1 cellular context compared by ENCODE assay signal in the genomic region with DNA sequence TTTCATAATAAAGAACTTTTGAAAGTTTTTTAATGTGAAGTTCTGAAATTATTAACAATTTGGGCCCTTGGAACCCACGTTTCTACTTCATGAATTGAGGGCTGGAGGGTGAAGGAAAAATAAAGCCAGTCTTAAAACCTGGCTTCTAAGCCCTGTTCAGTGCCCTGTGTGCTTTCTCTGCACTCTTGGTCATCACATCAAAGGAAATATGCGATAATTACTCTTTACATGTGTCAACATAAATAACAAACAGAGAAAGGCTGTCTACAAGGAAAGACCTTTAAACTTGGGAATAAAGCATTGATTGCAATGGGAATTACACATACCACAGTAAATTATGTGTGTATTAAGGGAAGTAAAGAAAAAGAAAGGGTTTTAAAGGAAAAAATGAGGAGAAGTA.
A peak's percentile ranks its signal among the peaks of the same experiment; 100 is the strongest.
TF ChIP-seq lines count a peak whose summit lies in the region.

No MANE protein-coding gene starts in this region.

TF ChIP-seq in HepG2, 621 proteins besides CTCF, POLR2A, EP300 and RAD21 (continued from another document):
- TF ChIP-seq, protein P1, sequence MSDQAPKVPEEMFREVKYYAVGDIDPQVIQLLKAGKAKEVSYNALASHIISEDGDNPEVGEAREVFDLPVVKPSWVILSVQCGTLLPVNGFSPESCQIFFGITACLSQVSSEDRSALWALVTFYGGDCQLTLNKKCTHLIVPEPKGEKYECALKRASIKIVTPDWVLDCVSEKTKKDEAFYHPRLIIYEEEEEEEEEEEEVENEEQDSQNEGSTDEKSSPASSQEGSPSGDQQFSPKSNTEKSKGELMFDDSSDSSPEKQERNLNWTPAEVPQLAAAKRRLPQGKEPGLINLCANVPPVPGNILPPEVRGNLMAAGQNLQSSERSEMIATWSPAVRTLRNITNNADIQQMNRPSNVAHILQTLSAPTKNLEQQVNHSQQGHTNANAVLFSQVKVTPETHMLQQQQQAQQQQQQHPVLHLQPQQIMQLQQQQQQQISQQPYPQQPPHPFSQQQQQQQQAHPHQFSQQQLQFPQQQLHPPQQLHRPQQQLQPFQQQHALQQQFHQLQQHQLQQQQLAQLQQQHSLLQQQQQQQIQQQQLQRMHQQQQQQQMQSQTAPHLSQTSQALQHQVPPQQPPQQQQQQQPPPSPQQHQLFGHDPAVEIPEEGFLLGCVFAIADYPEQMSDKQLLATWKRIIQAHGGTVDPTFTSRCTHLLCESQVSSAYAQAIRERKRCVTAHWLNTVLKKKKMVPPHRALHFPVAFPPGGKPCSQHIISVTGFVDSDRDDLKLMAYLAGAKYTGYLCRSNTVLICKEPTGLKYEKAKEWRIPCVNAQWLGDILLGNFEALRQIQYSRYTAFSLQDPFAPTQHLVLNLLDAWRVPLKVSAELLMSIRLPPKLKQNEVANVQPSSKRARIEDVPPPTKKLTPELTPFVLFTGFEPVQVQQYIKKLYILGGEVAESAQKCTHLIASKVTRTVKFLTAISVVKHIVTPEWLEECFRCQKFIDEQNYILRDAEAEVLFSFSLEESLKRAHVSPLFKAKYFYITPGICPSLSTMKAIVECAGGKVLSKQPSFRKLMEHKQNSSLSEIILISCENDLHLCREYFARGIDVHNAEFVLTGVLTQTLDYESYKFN (CRISPR knock-in tag; conservative IDR thresholded peaks at IDR 0.05): 0 out of 2 replicates have a peak, but pooled peaks have one; percentile 27
- TF ChIP-seq, protein P2, sequence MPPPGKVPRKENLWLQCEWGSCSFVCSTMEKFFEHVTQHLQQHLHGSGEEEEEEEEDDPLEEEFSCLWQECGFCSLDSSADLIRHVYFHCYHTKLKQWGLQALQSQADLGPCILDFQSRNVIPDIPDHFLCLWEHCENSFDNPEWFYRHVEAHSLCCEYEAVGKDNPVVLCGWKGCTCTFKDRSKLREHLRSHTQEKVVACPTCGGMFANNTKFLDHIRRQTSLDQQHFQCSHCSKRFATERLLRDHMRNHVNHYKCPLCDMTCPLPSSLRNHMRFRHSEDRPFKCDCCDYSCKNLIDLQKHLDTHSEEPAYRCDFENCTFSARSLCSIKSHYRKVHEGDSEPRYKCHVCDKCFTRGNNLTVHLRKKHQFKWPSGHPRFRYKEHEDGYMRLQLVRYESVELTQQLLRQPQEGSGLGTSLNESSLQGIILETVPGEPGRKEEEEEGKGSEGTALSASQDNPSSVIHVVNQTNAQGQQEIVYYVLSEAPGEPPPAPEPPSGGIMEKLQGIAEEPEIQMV (CRISPR knock-in tag; IDR thresholded peaks at IDR 0.05; ENCODE audit: low read depth): no peak
- TF ChIP-seq THYN1 (CRISPR knock-in tag; IDR thresholded peaks at IDR 0.05; ENCODE audit: borderline replicate concordance, low read depth): no peak
- no peak for TF ChIP-seq ZNF768 (CRISPR knock-in tag; IDR thresholded peaks at IDR 0.05)
- TF ChIP-seq, protein P3, sequence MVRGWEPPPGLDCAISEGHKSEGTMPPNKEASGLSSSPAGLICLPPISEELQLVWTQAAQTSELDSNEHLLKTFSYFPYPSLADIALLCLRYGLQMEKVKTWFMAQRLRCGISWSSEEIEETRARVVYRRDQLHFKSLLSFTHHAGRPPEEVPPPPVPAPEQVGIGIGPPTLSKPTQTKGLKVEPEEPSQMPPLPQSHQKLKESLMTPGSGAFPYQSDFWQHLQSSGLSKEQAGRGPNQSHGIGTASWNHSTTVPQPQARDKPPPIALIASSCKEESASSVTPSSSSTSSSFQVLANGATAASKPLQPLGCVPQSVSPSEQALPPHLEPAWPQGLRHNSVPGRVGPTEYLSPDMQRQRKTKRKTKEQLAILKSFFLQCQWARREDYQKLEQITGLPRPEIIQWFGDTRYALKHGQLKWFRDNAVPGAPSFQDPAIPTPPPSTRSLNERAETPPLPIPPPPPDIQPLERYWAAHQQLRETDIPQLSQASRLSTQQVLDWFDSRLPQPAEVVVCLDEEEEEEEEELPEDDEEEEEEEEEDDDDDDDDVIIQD (CRISPR knock-in tag; IDR thresholded peaks at IDR 0.05; ENCODE audit: low read depth): no peak
- no peak for TF ChIP-seq TEAD2 (CRISPR knock-in tag; IDR thresholded peaks at IDR 0.05)
- 0 out of 2 replicates have a peak, but pooled peaks have one; percentile 21 for TF ChIP-seq TBX3 (IDR thresholded peaks at IDR 0.05; ENCODE audit: borderline replicate concordance)
- no peak for TF ChIP-seq GTF3A (CRISPR knock-in tag; conservative IDR thresholded peaks at IDR 0.05)
- no peak for TF ChIP-seq KAT2B (IDR thresholded peaks at IDR 0.05; ENCODE audit: borderline replicate concordance, low read depth, low read length)
- no peak for TF ChIP-seq RARG (CRISPR knock-in tag; IDR thresholded peaks at IDR 0.05; ENCODE audit: low read depth)
